11 cellular contexts compared by ENCODE assay signal in genomic region chr12:91931110-91931509, GRCh38.
A peak's percentile ranks its signal among the peaks of the same experiment; 100 is the strongest.
DNase-seq lines count a peak whose midpoint lies in the region; ATAC-seq and TF ChIP-seq lines count a peak whose summit lies in the region.
"Had no signal": no experiment of that assay in that cellular context is flagged by ENCODE, and none has a peak within 500 bp of the region (broad histone marks: within the 10 kb centered on the region; RNA-seq: fewer than 3 reads in every experiment).

No MANE protein-coding gene starts in this region.

- H3K36me3 ChIP-seq in osteoblast (ENCODE audit: insufficient read depth, low read length): no peaks in the 10 kb centered on the region
- H3K36me3 ChIP-seq: SJSA1 had no signal

- H3K9me3 ChIP-seq in osteoblast (ENCODE audit: low read depth, low read length): no peaks in the 10 kb centered on the region
- H3K9me3 ChIP-seq: SJSA1 had no signal

- no peaks in the 10 kb centered on the region for H3K27me3 ChIP-seq in osteoblast (ENCODE audit: insufficient read depth, low read length)
- H3K27me3 ChIP-seq: SJSA1 had no signal

- no peaks in the 10 kb centered on the region for H3K79me2 ChIP-seq in osteoblast (ENCODE audit: insufficient read depth, low read length)

- no peaks in the 10 kb centered on the region for H3K4me1 ChIP-seq in osteoblast (ENCODE audit: insufficient read depth, low read length)

- H3K4me3 ChIP-seq in LNCaP clone FGC (ENCODE audit: low read depth, low read length): no peak overlapping the region
- no peak overlapping the region for H3K4me3 ChIP-seq in epithelial cell of esophagus (ENCODE audit: low read length)
- H3K4me3 ChIP-seq in osteoblast (ENCODE audit: insufficient read depth, low read length): no peak overlapping the region
- H3K4me3 ChIP-seq: SJSA1 had no signal

- no peak for TF ChIP-seq CTCF in LNCaP clone FGC (IDR thresholded peaks at IDR 0.05; ENCODE audit: control insufficient read depth, extremely low read depth, insufficient read depth)
- TF ChIP-seq CTCF in epithelial cell of esophagus (IDR thresholded peaks at IDR 0.05; ENCODE audit: insufficient read depth, low read depth, low read length, missing control alignments): no peak
- no peak for TF ChIP-seq CTCF in osteoblast (IDR thresholded peaks at IDR 0.05; ENCODE audit: extremely low read depth, low read depth, low read length)

- peak; percentile 10 for DNase-seq in AG08395 (ENCODE audit: low spot score)
- DNase-seq in LNCaP clone FGC (ENCODE audit: low read depth): peak; percentile 99
- peak; percentile 94 for DNase-seq in epithelial cell of esophagus (ENCODE audit: low read depth)
- DNase-seq in osteoblast (ENCODE audit: insufficient read length, low spot score, missing footprints): peak; percentile 80
- no peak for DNase-seq in amygdala (lab: John Stamatoyannopoulos, UW)
- DNase-seq in RPMI8226: no peak
- DNase-seq in NCI-H526 (lab: John Stamatoyannopoulos, UW): no peak
- DNase-seq: AML-193, NCI-H446 treated with DMSO at 0.1 percent for 48 hours had no signal

- H3K4me2 ChIP-seq in osteoblast (ENCODE audit: insufficient read depth, low read length): no peak overlapping the region

- H3K27ac ChIP-seq in osteoblast (ENCODE audit: low read depth, low read length): no peak overlapping the region
- H3K27ac ChIP-seq: SJSA1 had no signal

- H2AFZ ChIP-seq in osteoblast (ENCODE audit: low read length): peak overlapping the region; percentile 27

- no peak for ATAC-seq in HG03565 (IDR thresholded peaks at IDR 0.05; ENCODE audit: unreplicated experiment)

- no peaks in the 10 kb centered on the region for H4K20me1 ChIP-seq in osteoblast (ENCODE audit: insufficient read depth, low read length)

Comparison
In these comparisons a context has a peak if more than half of its experiments do, and no peak if none do; other contexts are left out.
1. DNase-seq: peak in AG08395 (single experiment), LNCaP clone FGC (single experiment), epithelial cell of esophagus (single experiment) and osteoblast (single experiment); none in amygdala (0 of 56), RPMI8226 (single experiment) and NCI-H526 (0 of 2).